In the genomic region with DNA sequence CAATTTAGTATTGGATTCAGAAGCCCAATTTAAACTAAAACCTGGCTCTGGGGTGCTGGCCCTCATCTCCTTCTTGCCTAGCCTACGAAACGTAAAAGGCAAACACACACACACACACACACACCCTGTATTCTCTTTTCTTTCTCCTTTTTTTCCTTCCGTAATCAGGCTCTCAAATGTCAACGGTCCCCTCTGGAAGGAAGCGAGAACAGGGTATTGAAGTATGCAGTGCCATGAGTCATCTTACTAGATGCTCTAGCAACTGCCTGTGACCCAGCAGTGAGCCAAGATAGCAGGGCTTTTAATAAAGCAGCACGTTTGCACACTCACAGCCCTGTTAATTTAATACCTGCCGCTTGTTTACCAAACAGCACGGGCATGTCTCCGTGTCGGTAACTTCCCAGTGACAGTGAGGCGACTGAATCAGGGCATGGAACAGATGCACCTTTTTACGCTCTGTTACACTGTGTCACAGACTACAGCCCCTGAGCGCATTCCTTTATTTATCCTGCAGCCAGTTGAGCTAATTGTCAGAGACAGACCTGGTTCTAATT, we compare ENCODE assay signal across 9 cellular contexts.
DNase-seq lines count a peak whose midpoint lies in the region; ATAC-seq and TF ChIP-seq lines count a peak whose summit lies in the region.
"Had no signal": no experiment of that assay in that cellular context is flagged by ENCODE, and none has a peak within 500 bp of the region (broad histone marks: within the 10 kb centered on the region; RNA-seq: fewer than 3 reads in every experiment).

No MANE protein-coding gene starts in this region.

- H3K27me3 ChIP-seq in SJCRH30 (no peaks in the 10 kb centered on the region), heart left ventricle (no peaks in the 10 kb centered on the region)

- H3K4me3 Mint-ChIP-seq in stimulated activated memory B cell treated with anti-CD40 and anti-IgM and Interleukin-4, amounts not matched to agents 10 μg/mL and 1 μg/mL and 100 μg/mL, for 72 hours, result no peak overlapping the region
- H3K4me3 Mint-ChIP-seq in immature natural killer cell, result no peak overlapping the region
- H3K4me3 Mint-ChIP-seq: activated naive CD8-positive, alpha-beta T cell had no signal

- H3K27me3 Mint-ChIP-seq in stimulated activated memory B cell treated with anti-CD40 and anti-IgM and Interleukin-4, amounts not matched to agents 10 μg/mL and 1 μg/mL and 100 μg/mL, for 72 hours, result no peaks in the 10 kb centered on the region
- H3K27me3 Mint-ChIP-seq in immature natural killer cell (ENCODE audit: low read depth in 3 of 3), result peaks cover 0 to 1% (median 0%) of the 10 kb centered on the region in 3 donors

- TF ChIP-seq POLR2A in heart left ventricle (IDR thresholded peaks at IDR 0.05), result no peak

- H3K9me3 ChIP-seq in SJCRH30 (replicated peaks), result no peaks in the 10 kb centered on the region
- no peaks in the 10 kb centered on the region for H3K9me3 ChIP-seq in heart left ventricle

- peak overlapping the region; percentile 35 for H3K4me3 ChIP-seq in SJCRH30
- no peak overlapping the region for H3K4me3 ChIP-seq in heart left ventricle

- no peak for TF ChIP-seq CTCF in heart left ventricle (IDR thresholded peaks at IDR 0.05)

- H3K9me3 Mint-ChIP-seq in stimulated activated memory B cell treated with anti-CD40 and anti-IgM and Interleukin-4, amounts not matched to agents 10 μg/mL and 1 μg/mL and 100 μg/mL, for 72 hours, result no peaks in the 10 kb centered on the region
- H3K9me3 Mint-ChIP-seq in immature natural killer cell, result no peaks in the 10 kb centered on the region

- DNase-seq in SJCRH30, result peak; percentile 53 to 70
- peak in 1 of 5 donors; percentile 45 for DNase-seq in heart left ventricle
- DNase-seq in T-helper 2 cell, result no peak
- no peak for DNase-seq in medulla oblongata (ENCODE audit: extremely low spot score)
- DNase-seq in mesenteric fat pad (ENCODE audit: low spot score), result no peak
- no peak for DNase-seq in immature natural killer cell

- H3K36me3 ChIP-seq in SJCRH30 (no peaks in the 10 kb centered on the region), heart left ventricle (no peaks in the 10 kb centered on the region)

- peaks cover 46% of the 10 kb centered on the region for H3K4me1 ChIP-seq in SJCRH30
- peaks cover 0 to 35% (median 6%) of the 10 kb centered on the region in 12 donors for H3K4me1 ChIP-seq in heart left ventricle

- no peaks in the 10 kb centered on the region for H3K4me1 Mint-ChIP-seq in stimulated activated memory B cell treated with anti-CD40 and anti-IgM and Interleukin-4, amounts not matched to agents 10 μg/mL and 1 μg/mL and 100 μg/mL, for 72 hours
- H3K4me1 Mint-ChIP-seq in immature natural killer cell, result peaks cover 15 to 41% of the 10 kb centered on the region in 2 donors

- H3K36me3 Mint-ChIP-seq in stimulated activated memory B cell treated with anti-CD40 and anti-IgM and Interleukin-4, amounts not matched to agents 10 μg/mL and 1 μg/mL and 100 μg/mL, for 72 hours, result no peaks in the 10 kb centered on the region
- no peaks in the 10 kb centered on the region for H3K36me3 Mint-ChIP-seq in immature natural killer cell
- H3K36me3 Mint-ChIP-seq: activated naive CD8-positive, alpha-beta T cell had no signal

- peak overlapping the region; percentile 68 for H3K27ac ChIP-seq in SJCRH30
- H3K27ac ChIP-seq in heart left ventricle, result peak overlapping the region in 5 of 12 donors; percentile 8 to 68 (median 18)

- WGBS in heart left ventricle, 4 donors, result 43 to 54% (median 50%) methylated on average over 13 of the region's 13 CpGs

- no peak overlapping the region for H3K27ac Mint-ChIP-seq in stimulated activated memory B cell treated with anti-CD40 and anti-IgM and Interleukin-4, amounts not matched to agents 10 μg/mL and 1 μg/mL and 100 μg/mL, for 72 hours
- peak overlapping the region in 1 of 6 donors; percentile 10 for H3K27ac Mint-ChIP-seq in immature natural killer cell
- H3K27ac Mint-ChIP-seq: activated naive CD8-positive, alpha-beta T cell had no signal

- ATAC-seq in HG03354 (IDR thresholded peaks at IDR 0.05; ENCODE audit: poor library complexity, severe bottlenecking, unreplicated experiment), result peak; percentile 59
- ATAC-seq in heart left ventricle, result peak in 3 of 4 donors; percentile 73 to 89 (median 88)
- peak; percentile 20 for ATAC-seq in stimulated activated memory B cell treated with anti-CD40 and anti-IgM and Interleukin-4, amounts not matched to agents 10 μg/mL and 1 μg/mL and 100 μg/mL, for 72 hours

- intact Hi-C loops in heart left ventricle (cut with DNase I), result loop anchor here in 1 of 10 donors (10.0 kb wide), 1 partner anchor 98 kb away; no protein-coding TSS in a partner anchor

Comparison
In these comparisons a context has a peak if more than half of its experiments do, and no peak if none do; other contexts are left out.
1. ATAC-seq: peak in every context shown above with its lines; median percentile 88 in heart left ventricle; 59 in HG03354; 20 in stimulated activated memory B cell treated with anti-CD40 and anti-IgM and Interleukin-4, amounts not matched to agents 10 μg/mL and 1 μg/mL and 100 μg/mL, for 72 hours.
2. DNase-seq: peak in SJCRH30 (2 of 2); none in T-helper 2 cell (0 of 5), medulla oblongata (single experiment), mesenteric fat pad (single experiment) and immature natural killer cell (0 of 3).